ENCODE assay signal across 8 cellular contexts in genomic region chr5:131413605-131414559, GRCh38.
DNase-seq lines count a peak whose midpoint lies in the region; ATAC-seq and TF ChIP-seq lines count a peak whose summit lies in the region.

No MANE protein-coding gene starts in this region.

- H3K27ac ChIP-seq in effector memory CD4-positive, alpha-beta T cell (ENCODE audit: insufficient read depth, low read length, poor library complexity, severe bottlenecking), result peak overlapping the region; percentile 3

- H3K9me3 ChIP-seq in effector memory CD4-positive, alpha-beta T cell (ENCODE audit: control insufficient read depth, low read length), result no peaks in the 10 kb centered on the region

- no peaks in the 10 kb centered on the region for H3K27me3 ChIP-seq in effector memory CD4-positive, alpha-beta T cell (replicated peaks; ENCODE audit: control insufficient read depth, insufficient read depth, low read length, poor library complexity, severe bottlenecking)

- no peaks in the 10 kb centered on the region for H3K36me3 ChIP-seq in effector memory CD4-positive, alpha-beta T cell (ENCODE audit: control insufficient read depth, insufficient read depth, low read length)

- H3K4me1 ChIP-seq in effector memory CD4-positive, alpha-beta T cell (ENCODE audit: control insufficient read depth, insufficient read depth, low read length, poor library complexity, severe bottlenecking), result peaks cover 10% of the 10 kb centered on the region

- TF ChIP-seq POLR2A in GM18505 (IDR thresholded peaks at IDR 0.05; ENCODE audit: borderline replicate concordance, extremely low read depth, insufficient read depth, insufficient read length), result no peak

- H3K4me3 ChIP-seq in effector memory CD4-positive, alpha-beta T cell (ENCODE audit: insufficient read depth, low read depth, low read length, poor library complexity, severe bottlenecking), result no peak overlapping the region

- DNase-seq in effector memory CD4-positive, alpha-beta T cell, result no peak
- DNase-seq in NCI-H524 treated with DMSO at 0.1 percent for 48 hours (lab: John Stamatoyannopoulos, UW) (no peak), NCI-H2171 treated with DMSO at 0.1 percent for 48 hours (lab: John Stamatoyannopoulos, UW) (no peak), NCI-H2029 treated with DMSO at 0.1 percent for 48 hours (lab: John Stamatoyannopoulos, UW) (no peak), CD1c-positive myeloid dendritic cell (ENCODE audit: extremely low spot score) (no peak)

- ATAC-seq in GM18505 (IDR thresholded peaks at IDR 0.05; ENCODE audit: unreplicated experiment) (peak; percentile 74), GM21515 (IDR thresholded peaks at IDR 0.05; ENCODE audit: unreplicated experiment) (peak; percentile 74), HG03558 (IDR thresholded peaks at IDR 0.05; ENCODE audit: extremely low read depth, unreplicated experiment) (peak; percentile 66)
